8 cellular contexts compared by ENCODE assay signal in the genomic region with DNA sequence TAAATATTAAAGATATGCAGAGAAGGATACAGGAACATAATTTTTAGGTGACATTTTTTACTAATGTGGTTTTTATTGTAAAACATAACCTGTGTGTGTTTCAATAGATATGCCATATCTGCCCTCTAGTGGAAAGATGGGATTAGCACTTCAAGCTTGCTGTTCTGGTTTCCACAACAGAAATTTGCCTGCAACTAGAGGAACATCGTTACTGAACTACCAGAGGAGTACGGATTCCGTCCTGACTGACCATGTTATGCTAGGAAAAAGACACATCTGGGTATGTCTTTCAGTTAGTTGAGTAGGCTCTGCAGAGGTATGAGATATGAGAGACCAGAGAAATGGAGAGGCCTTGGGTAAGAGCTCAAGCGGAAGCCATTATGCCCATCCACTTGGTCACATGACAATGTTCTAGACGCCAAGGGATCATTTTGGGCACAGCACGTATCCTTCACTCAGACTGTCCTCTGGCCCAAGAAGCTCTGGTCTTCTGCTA.
DNase-seq lines count a peak whose midpoint lies in the region; ATAC-seq and TF ChIP-seq lines count a peak whose summit lies in the region.

No MANE protein-coding gene starts in this region.

- no peak overlapping the region for H3K27ac Mint-ChIP-seq in endodermal cell

- H3K4me3 ChIP-seq in BE2C (ENCODE audit: low read depth, low read length) (peak overlapping the region; percentile 44), NB4 (ENCODE audit: low read depth, low read length) (no peak overlapping the region), endodermal cell (ENCODE audit: low read length) (no peak overlapping the region)

- no peaks in the 10 kb centered on the region for H3K36me3 Mint-ChIP-seq in endodermal cell (ENCODE audit: low read depth)

- WGBS in endodermal cell (ENCODE audit: insufficient coverage in 1 of 2, insufficient read length in 1 of 2), 2 experiments: 60 to 65% methylated on average over 6 of the region's 6 CpGs

- DNase-seq in BE2C: peak; percentile 5
- peak; percentile 59 for DNase-seq in NB4 (ENCODE audit: low read depth)
- DNase-seq in endodermal cell: peak; percentile 61
- DNase-seq in midbrain (lab: John Stamatoyannopoulos, UW): peak; percentile 70
- DNase-seq in effector CD8-positive, alpha-beta T cell (lab: John Stamatoyannopoulos, UW): no peak

- H3K9me3 ChIP-seq in BE2C (no peaks in the 10 kb centered on the region), endodermal cell (ENCODE audit: control insufficient read depth, low read length) (peaks cover 16% of the 10 kb centered on the region)

- H3K4me1 ChIP-seq in BE2C (no peaks in the 10 kb centered on the region), endodermal cell (ENCODE audit: control insufficient read depth, insufficient read depth, low read length) (peaks cover 12% of the 10 kb centered on the region)

- TF ChIP-seq CTCF in BE2C (IDR thresholded peaks at IDR 0.05; ENCODE audit: low read depth, low read length): peak; percentile 68
- peak; percentile 75 for TF ChIP-seq CTCF in NB4 (IDR thresholded peaks at IDR 0.05; ENCODE audit: low read depth, low read length)
- peak; percentile 94 for TF ChIP-seq CTCF in endodermal cell (conservative IDR thresholded peaks at IDR 0.05)

- no peak for TF ChIP-seq POLR2A in NB4 (IDR thresholded peaks at IDR 0.05; ENCODE audit: extremely low read depth, insufficient read length)

- peaks cover 35% of the 10 kb centered on the region for H3K27me3 Mint-ChIP-seq in endodermal cell (ENCODE audit: insufficient read depth)

- H3K9me3 Mint-ChIP-seq in endodermal cell: peaks cover 16% of the 10 kb centered on the region

- H3K36me3 ChIP-seq in BE2C (no peaks in the 10 kb centered on the region), endodermal cell (ENCODE audit: control insufficient read depth, insufficient read depth, low read length) (no peaks in the 10 kb centered on the region)

- peak; percentile 95 for ATAC-seq in GM18498 (IDR thresholded peaks at IDR 0.05; ENCODE audit: unreplicated experiment)
- ATAC-seq in HG02759 (IDR thresholded peaks at IDR 0.05; ENCODE audit: unreplicated experiment): peak; percentile 91
- ATAC-seq in SK-N-SH treated with all-trans-retinoic acid at 6 μM for 48 hours: peak; percentile 97

- H3K4me1 Mint-ChIP-seq in endodermal cell: peaks cover 29% of the 10 kb centered on the region

- peak overlapping the region; percentile 9 for H3K4me3 Mint-ChIP-seq in endodermal cell

- no peaks in the 10 kb centered on the region for H3K27me3 ChIP-seq in BE2C
- no peaks in the 10 kb centered on the region for H3K27me3 ChIP-seq in endodermal cell (ENCODE audit: control insufficient read depth, insufficient read depth, low read length, poor library complexity, severe bottlenecking)

- H3K9ac ChIP-seq in endodermal cell (ENCODE audit: extremely low read depth, low read length, poor library complexity, severe bottlenecking): no peak overlapping the region

- H3K27ac ChIP-seq in endodermal cell (ENCODE audit: low read depth, low read length): no peak overlapping the region

TF ChIP-seq in SK-N-SH treated with all-trans-retinoic acid at 6 μM for 48 hours, 23 proteins besides CTCF, POLR2A, EP300 and RAD21:
- no peak for TF ChIP-seq ARNTL (CRISPR knock-in tag; IDR thresholded peaks at IDR 0.05; ENCODE audit: borderline replicate concordance, low read depth)
- TF ChIP-seq ZFP3 (CRISPR knock-in tag; IDR thresholded peaks at IDR 0.05): no peak
- no peak for TF ChIP-seq ZNF8 (CRISPR knock-in tag; IDR thresholded peaks at IDR 0.05)
- TF ChIP-seq CREB5 (CRISPR knock-in tag; IDR thresholded peaks at IDR 0.05; ENCODE audit: low read depth): no peak
- no peak for TF ChIP-seq GLIS3 (CRISPR knock-in tag; IDR thresholded peaks at IDR 0.05)
- no peak for TF ChIP-seq PATZ1 (CRISPR knock-in tag; IDR thresholded peaks at IDR 0.05; ENCODE audit: borderline replicate concordance)
- TF ChIP-seq ISL1 (CRISPR knock-in tag; IDR thresholded peaks at IDR 0.05): no peak
- no peak for TF ChIP-seq ZFP30 (CRISPR knock-in tag; IDR thresholded peaks at IDR 0.05)
- no peak for TF ChIP-seq OSR1 (CRISPR knock-in tag; IDR thresholded peaks at IDR 0.05)
- no peak for TF ChIP-seq ZNF70 (CRISPR knock-in tag; IDR thresholded peaks at IDR 0.05)
TF ChIP-seq in SK-N-SH treated with all-trans-retinoic acid at 6 μM for 48 hours: peak in this region for 0.
